Comparison of ENCODE assay signal across 11 cellular contexts in the genomic region with DNA sequence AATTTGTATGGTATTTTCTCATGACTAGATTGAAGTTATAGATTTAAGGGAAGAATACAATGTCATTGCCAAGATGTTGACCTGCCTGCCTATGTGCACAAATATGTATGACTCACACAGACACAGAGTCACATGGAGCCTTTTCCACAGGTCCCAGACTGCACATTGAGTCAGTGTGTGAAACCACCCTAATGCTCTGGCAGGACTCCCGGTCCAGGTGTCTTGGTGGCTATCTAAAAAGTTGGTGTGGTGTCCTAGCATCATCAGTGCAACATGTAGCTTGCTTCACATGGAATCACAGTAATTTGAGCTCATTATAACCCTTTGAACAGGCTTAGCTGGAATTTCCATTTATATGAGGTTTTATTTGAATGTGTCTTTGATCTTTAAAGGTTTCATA. TPM values are rescaled to one million over a fixed set of nuclear protein-coding genes. Genes with fewer than 3 reads are reported as not detected.
A peak's percentile ranks its signal among the peaks of the same experiment; 100 is the strongest.
DNase-seq lines count a peak whose midpoint lies in the region; ATAC-seq and TF ChIP-seq lines count a peak whose summit lies in the region.
"Had no signal": no experiment of that assay in that cellular context is flagged by ENCODE, and none has a peak within 500 bp of the region (broad histone marks: within the 10 kb centered on the region; RNA-seq: fewer than 3 reads in every experiment).

No MANE protein-coding gene starts in this region.

- H3K4me1 Mint-ChIP-seq in activated T-cell treated with anti-CD3 and anti-CD28 coated beads, Interleukin-2, amount 50 U/mL, for 4 hours (ENCODE audit: low read depth), result peaks cover 5% of the 10 kb centered on the region
- H3K4me1 Mint-ChIP-seq in stimulated activated naive B cell treated with anti-CD40 and anti-IgM and Interleukin-4, amounts not matched to agents 10 μg/mL and 1 μg/mL and 100 μg/mL, for 72 hours, result peaks cover 7 to 11% of the 10 kb centered on the region in 2 donors

- peak; percentile 40 to 46 for ATAC-seq in activated T-cell treated with anti-CD3 and anti-CD28 coated beads, Interleukin-2, amount 50 U/mL, for 4 hours
- ATAC-seq in HG03442 (IDR thresholded peaks at IDR 0.05; ENCODE audit: unreplicated experiment) (peak; percentile 75), body of pancreas (peak; percentile 38)
- peak; percentile 49 to 62 for ATAC-seq in stimulated activated naive B cell treated with anti-CD40 and anti-IgM and Interleukin-4, amounts not matched to agents 10 μg/mL and 1 μg/mL and 100 μg/mL, for 72 hours (replicated peaks)

- WGBS in body of pancreas, 2 donors, result 42 to 75% methylated on average over 1 of the region's 1 CpG
- WGBS in thyroid gland, 2 donors, result 71 to 90% methylated on average over 1 of the region's 1 CpG

- no peak overlapping the region for H3K27ac Mint-ChIP-seq in stimulated activated naive B cell treated with anti-CD40 and anti-IgM and Interleukin-4, amounts not matched to agents 10 μg/mL and 1 μg/mL and 100 μg/mL, for 72 hours
- H3K27ac Mint-ChIP-seq: activated B cell treated with CpG ODN at 0.5 μM for 24 hours had no signal

- H3K9me3 Mint-ChIP-seq in activated T-cell treated with anti-CD3 and anti-CD28 coated beads, Interleukin-2, amount 50 U/mL, for 4 hours, result no peaks in the 10 kb centered on the region
- H3K9me3 Mint-ChIP-seq in stimulated activated naive B cell treated with anti-CD40 and anti-IgM and Interleukin-4, amounts not matched to agents 10 μg/mL and 1 μg/mL and 100 μg/mL, for 72 hours, result no peaks in the 10 kb centered on the region
- H3K9me3 Mint-ChIP-seq: activated B cell treated with CpG ODN at 0.5 μM for 24 hours had no signal

- H3K27me3 ChIP-seq in body of pancreas (no peaks in the 10 kb centered on the region), thyroid gland (no peaks in the 10 kb centered on the region)

- no peaks in the 10 kb centered on the region for H3K9me3 ChIP-seq in body of pancreas
- H3K9me3 ChIP-seq in thyroid gland, result no peaks in the 10 kb centered on the region

- H3K4me1 ChIP-seq in body of pancreas (no peaks in the 10 kb centered on the region), thyroid gland (no peaks in the 10 kb centered on the region)

- no peaks in the 10 kb centered on the region for H3K36me3 Mint-ChIP-seq in activated T-cell treated with anti-CD3 and anti-CD28 coated beads, Interleukin-2, amount 50 U/mL, for 4 hours (ENCODE audit: insufficient read depth)
- H3K36me3 Mint-ChIP-seq in stimulated activated naive B cell treated with anti-CD40 and anti-IgM and Interleukin-4, amounts not matched to agents 10 μg/mL and 1 μg/mL and 100 μg/mL, for 72 hours, result no peaks in the 10 kb centered on the region

- H3K36me3 ChIP-seq in body of pancreas (replicated peaks in 1 of 2; ENCODE audit: insufficient read depth in 1 of 2, low read depth in 2 of 2) (no peaks in the 10 kb centered on the region), thyroid gland (no peaks in the 10 kb centered on the region)

- H3K4me3 Mint-ChIP-seq in activated T-cell treated with anti-CD3 and anti-CD28 coated beads, Interleukin-2, amount 50 U/mL, for 4 hours, result no peak overlapping the region
- H3K4me3 Mint-ChIP-seq in stimulated activated naive B cell treated with anti-CD40 and anti-IgM and Interleukin-4, amounts not matched to agents 10 μg/mL and 1 μg/mL and 100 μg/mL, for 72 hours, result no peak overlapping the region
- H3K4me3 Mint-ChIP-seq: activated B cell treated with CpG ODN at 0.5 μM for 24 hours had no signal

- H3K4me3 ChIP-seq in body of pancreas (no peak overlapping the region), thyroid gland (replicated peaks in 1 of 3) (no peak overlapping the region)

- DNase-seq in activated T-cell treated with anti-CD3 and anti-CD28 coated beads, Interleukin-2, amount 50 U/mL, for 4 hours, result no peak
- DNase-seq in activated T-cell treated with anti-CD3 and anti-CD28 coated beads, Interleukin-2, amount 50 U/mL, for 1 hour, result no peak
- DNase-seq in body of pancreas, result peak in 3 of 4 donors; percentile 19 to 75 (median 36)
- DNase-seq in stimulated activated naive B cell treated with anti-CD40 and anti-IgM and Interleukin-4, amounts not matched to agents 10 μg/mL and 1 μg/mL and 100 μg/mL, for 72 hours, result no peak
- no peak for DNase-seq in H4 (ENCODE audit: low spot score)
- no peak for DNase-seq in thyroid gland
- no peak for DNase-seq in stimulated activated CD4-positive, alpha-beta T cell treated with anti-CD3 and anti-CD28 coated beads, Interleukin-4, amount 100 ng/mL, for 4 hours
- DNase-seq: activated B cell treated with CpG ODN at 0.5 μM for 24 hours had no signal

- TF ChIP-seq CTCF in body of pancreas (IDR thresholded peaks at IDR 0.05), result no peak
- TF ChIP-seq CTCF in thyroid gland (IDR thresholded peaks at IDR 0.05), result no peak

- TF ChIP-seq POLR2A in body of pancreas (IDR thresholded peaks at IDR 0.05) (no peak), thyroid gland (IDR thresholded peaks at IDR 0.05) (no peak)

- no peak overlapping the region for H3K27ac ChIP-seq in body of pancreas
- no peak overlapping the region for H3K27ac ChIP-seq in thyroid gland

- peaks cover 19% of the 10 kb centered on the region for H3K27me3 Mint-ChIP-seq in activated T-cell treated with anti-CD3 and anti-CD28 coated beads, Interleukin-2, amount 50 U/mL, for 4 hours (ENCODE audit: low read depth)
- H3K27me3 Mint-ChIP-seq in stimulated activated naive B cell treated with anti-CD40 and anti-IgM and Interleukin-4, amounts not matched to agents 10 μg/mL and 1 μg/mL and 100 μg/mL, for 72 hours, result peaks cover 18 to 27% of the 10 kb centered on the region in 2 donors

- intact Hi-C loops in body of pancreas (cut with DNase I), result no loop called here
- intact Hi-C loops in thyroid gland (cut with DNase I), result no loop called here

RNA-seq across cellular contexts. Expression of gene IFNA5, which starts 10.8 kb away (rescaled TPM):
- not detected for total RNA-seq in activated T-cell treated with anti-CD3 and anti-CD28 coated beads, Interleukin-2, amount 50 U/mL, for 4 hours
- total RNA-seq in body of pancreas (not detected), thyroid gland (not detected)
- not detected in 2 replicates for total RNA-seq in H4 (2014; rRNA removed; shearing (Covaris generic))
- total RNA-seq: activated B cell treated with CpG ODN at 0.5 μM for 24 hours, chondrocyte, lung microvascular endothelial cell had no signal

RNA-seq across cellular contexts. Expression of gene KLHL9, which starts 40.9 kb away (rescaled TPM):
- total RNA-seq in activated T-cell treated with anti-CD3 and anti-CD28 coated beads, Interleukin-2, amount 50 U/mL, for 4 hours, result 10 to 100 TPM; 11.8 to 13.5 (median 12.9) TPM
- total RNA-seq in body of pancreas (10 to 100 TPM; 10.2 to 15.3 TPM), thyroid gland (10 to 100 TPM; 28.4 to 31.0 (median 30.9) TPM)
- total RNA-seq in H4 (2014; rRNA removed; shearing (Covaris generic)), result 0.06 TPM in 1 of 2 replicates, not detected in the other

RNA-seq across cellular contexts. Expression of gene IFNA14, which starts 54.5 kb away (rescaled TPM):
- total RNA-seq in activated T-cell treated with anti-CD3 and anti-CD28 coated beads, Interleukin-2, amount 50 U/mL, for 4 hours, result not detected
- not detected for total RNA-seq in body of pancreas
- total RNA-seq in H4 (2014; rRNA removed; shearing (Covaris generic)), result 0.31 TPM in 1 of 2 replicates, not detected in the other
- not detected for total RNA-seq in thyroid gland
- total RNA-seq: activated B cell treated with CpG ODN at 0.5 μM for 24 hours, chondrocyte, lung microvascular endothelial cell had no signal

RNA-seq across cellular contexts. Expression of gene IFNA6, which starts 56.4 kb away (rescaled TPM):
- not detected for total RNA-seq in activated T-cell treated with anti-CD3 and anti-CD28 coated beads, Interleukin-2, amount 50 U/mL, for 4 hours
- total RNA-seq in body of pancreas (not detected), thyroid gland (not detected)
- total RNA-seq in H4 (2014; rRNA removed; shearing (Covaris generic)), result not detected in 2 replicates
- total RNA-seq: activated B cell treated with CpG ODN at 0.5 μM for 24 hours, chondrocyte, lung microvascular endothelial cell had no signal

Comparison
In these comparisons a context has a peak if more than half of its experiments do, and no peak if none do; other contexts are left out.
1. DNase-seq: peak in body of pancreas (3 of 4); none in activated T-cell treated with anti-CD3 and anti-CD28 coated beads, Interleukin-2, amount 50 U/mL, for 4 hours (single experiment), activated T-cell treated with anti-CD3 and anti-CD28 coated beads, Interleukin-2, amount 50 U/mL, for 1 hour (single experiment), stimulated activated naive B cell treated with anti-CD40 and anti-IgM and Interleukin-4, amounts not matched to agents 10 μg/mL and 1 μg/mL and 100 μg/mL, for 72 hours (single experiment), H4 (single experiment), thyroid gland (0 of 2) and stimulated activated CD4-positive, alpha-beta T cell treated with anti-CD3 and anti-CD28 coated beads, Interleukin-4, amount 100 ng/mL, for 4 hours (0 of 2).
2. RNA of gene KLHL9, which starts 40.9 kb away (total RNA-seq): 28.4 to 31.0 TPM in thyroid gland, 10.2 to 15.3 TPM in body of pancreas and 11.8 to 13.5 TPM in activated T-cell treated with anti-CD3 and anti-CD28 coated beads, Interleukin-2, amount 50 U/mL, for 4 hours; 0.06 TPM in H4; every median in the first group is over 10 times any median in the second.
3. Peak in every context shown above with its lines, with median percentiles within 50 percentile points of each other: ATAC-seq.